8 cellular contexts compared by ENCODE assay signal in the genomic region with DNA sequence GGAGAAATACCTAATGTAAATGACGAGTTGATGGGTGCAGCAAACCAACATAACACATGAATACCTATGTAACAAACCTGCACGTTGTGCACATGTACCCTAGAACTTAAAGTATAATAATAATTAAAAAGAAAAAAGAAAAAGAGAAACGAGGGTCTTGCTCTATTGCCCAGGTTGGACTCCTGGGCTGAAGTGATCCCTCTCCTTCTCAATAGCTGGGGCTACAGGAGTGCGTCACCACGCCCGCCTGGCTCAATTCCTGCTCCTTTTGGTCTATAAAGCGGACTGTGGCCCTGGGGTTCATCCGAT. TPM values are rescaled to one million over a fixed set of nuclear protein-coding genes. Genes with fewer than 3 reads are reported as not detected.
DNase-seq lines count a peak whose midpoint lies in the region; ATAC-seq and TF ChIP-seq lines count a peak whose summit lies in the region.

No MANE protein-coding gene starts in this region.

- no peak for ATAC-seq in foreskin keratinocyte
- ATAC-seq in psoas muscle: no peak
- no peak for ATAC-seq in GM19455 (IDR thresholded peaks at IDR 0.05; ENCODE audit: unreplicated experiment)

- no peak for TF ChIP-seq CTCF in VCaP (conservative IDR thresholded peaks at IDR 0.05)
- no peak for TF ChIP-seq CTCF in foreskin keratinocyte (conservative IDR thresholded peaks at IDR 0.05)
- TF ChIP-seq CTCF in psoas muscle (IDR thresholded peaks at IDR 0.05): no peak

- H3K9ac ChIP-seq in ES-I3 (ENCODE audit: low read depth, low read length): peak overlapping the region; percentile 92

- peak overlapping the region; percentile 97 for H3K27ac ChIP-seq in VCaP
- peak overlapping the region; percentile 91 for H3K27ac ChIP-seq in foreskin keratinocyte
- H3K27ac ChIP-seq in psoas muscle: peak overlapping the region; percentile 99

- no peak for DNase-seq in foreskin keratinocyte
- DNase-seq in psoas muscle: peak; percentile 81 to 82
- DNase-seq in NCI-H526 (lab: John Stamatoyannopoulos, UW): no peak
- no peak for DNase-seq in SW 1271 (lab: John Stamatoyannopoulos, UW)
- no peak for DNase-seq in DMS153 treated with DMSO at 0.1 percent for 48 hours (lab: John Stamatoyannopoulos, UW; ENCODE audit: unreplicated experiment)

- H3K27me3 ChIP-seq in foreskin keratinocyte (no peaks in the 10 kb centered on the region), psoas muscle (ENCODE audit: insufficient read depth in 3 of 3, low read length in 2 of 3) (no peaks in the 10 kb centered on the region)

- H3K4me1 ChIP-seq in ES-I3 (ENCODE audit: insufficient read depth, low read length) (no peaks in the 10 kb centered on the region), foreskin keratinocyte (peaks cover 23% of the 10 kb centered on the region), psoas muscle (peaks cover 14% of the 10 kb centered on the region)

- H3K36me3 ChIP-seq in ES-I3 (ENCODE audit: insufficient read depth, low read length): peaks cover 3% of the 10 kb centered on the region; the same call in 1 of the 2 replicates
- H3K36me3 ChIP-seq in psoas muscle (ENCODE audit: insufficient read depth in 1 of 2, low read depth in 1 of 2): peaks cover 4 to 35% of the 10 kb centered on the region in 2 donors

- no peaks in the 10 kb centered on the region for H3K9me3 ChIP-seq in ES-I3 (ENCODE audit: control insufficient read depth, insufficient read depth, low read length)
- no peaks in the 10 kb centered on the region for H3K9me3 ChIP-seq in psoas muscle

- H3K4me3 ChIP-seq in psoas muscle: peak overlapping the region; percentile 72

- intact Hi-C loops in psoas muscle (cut with DNase I): loop anchor here in 1 of 2 donors (10.0 kb wide), 1 partner anchor 1069 kb away; no protein-coding TSS in a partner anchor

- 18 to 34% (median 31%) methylated on average over 7 to 8 of the region's 8 CpGs for WGBS in psoas muscle, 3 donors

RNA-seq across cellular contexts. Expression of a gene that starts 0.5 kb away (rescaled TPM):
- 43.7 TPM in 2 replicates for total RNA-seq in foreskin keratinocyte
- 56.1 and 59.0 TPM in 2 replicates for polyA plus RNA-seq in foreskin keratinocyte
- total RNA-seq in psoas muscle: 10 to 100 TPM; 26.5 to 47.8 (median 43.7) TPM
- polyA plus RNA-seq in psoas muscle: 10 to 100 TPM; 59.0 to 83.6 (median 71.6) TPM

RNA-seq across cellular contexts. Expression of a gene that starts 35.0 kb away (rescaled TPM):
- total RNA-seq in foreskin keratinocyte (not detected in 2 replicates), psoas muscle (not detected)
- polyA plus RNA-seq in foreskin keratinocyte (not detected in 2 replicates), psoas muscle (not detected)

RNA-seq across cellular contexts. Expression of a gene that starts 50.4 kb away (rescaled TPM):
- total RNA-seq in foreskin keratinocyte: 0.17 and 0.18 TPM in 2 replicates
- 0.04 and 0.24 TPM in 2 replicates for polyA plus RNA-seq in foreskin keratinocyte
- total RNA-seq in psoas muscle: 10 to 100 TPM in 2 of 4 donors, 1 to 10 TPM in 2; 4.7 to 42.4 (median 19.2) TPM
- 1 to 10 TPM; 3.5 to 5.7 (median 5.2) TPM for polyA plus RNA-seq in psoas muscle

RNA-seq across cellular contexts. Expression of a gene that starts 58.5 kb away (rescaled TPM):
- total RNA-seq in foreskin keratinocyte (not detected in 2 replicates), psoas muscle (under 1 TPM in 1 of 4 donors, not detected in 3; 0.48 TPM)
- polyA plus RNA-seq in foreskin keratinocyte (not detected in 2 replicates), psoas muscle (under 1 TPM; 0.28 to 0.35 (median 0.33) TPM)

Comparison
In these comparisons a context has a peak if more than half of its experiments do, and no peak if none do; other contexts are left out.
1. DNase-seq: peak in psoas muscle (2 of 2); none in foreskin keratinocyte (0 of 2), NCI-H526 (0 of 2), SW 1271 (0 of 2) and DMS153 treated with DMSO at 0.1 percent for 48 hours (single experiment).
2. Peak in every context shown above with its lines, with median percentiles within 50 percentile points of each other: H3K27ac ChIP-seq.